In the genomic region with DNA sequence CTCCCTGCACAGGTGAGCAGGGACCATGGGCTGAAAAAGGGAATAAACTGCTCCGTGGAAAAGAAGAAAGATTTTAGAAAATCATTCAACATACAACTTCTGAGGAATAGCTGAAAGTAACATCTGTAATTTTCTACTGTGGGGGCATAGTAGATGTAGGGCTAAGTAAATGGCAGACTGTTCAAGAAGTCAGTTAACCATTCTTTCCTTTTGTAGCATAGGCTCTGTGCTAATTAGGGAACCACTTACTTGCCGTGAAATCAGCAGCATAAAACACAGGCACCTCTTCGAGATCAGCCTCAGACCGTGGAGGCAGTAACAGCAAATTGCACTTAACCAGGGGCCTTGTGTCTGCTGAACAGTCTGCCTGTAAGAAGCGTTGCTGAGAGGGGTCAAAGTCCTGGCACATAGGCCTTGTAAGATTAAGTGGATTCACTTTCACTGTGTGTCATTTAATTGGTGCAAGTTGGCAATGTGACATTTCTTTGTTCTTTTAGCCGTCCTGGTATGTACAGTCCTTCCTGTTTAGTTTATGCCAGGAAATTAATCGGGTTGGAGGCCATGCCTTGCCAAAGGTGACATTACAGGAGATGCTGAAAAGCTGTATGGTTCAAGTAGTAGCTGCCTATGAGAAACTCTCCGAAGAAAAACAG, we compare ENCODE assay signal across 13 cellular contexts. TPM values are rescaled to one million over a fixed set of nuclear protein-coding genes. Genes with fewer than 3 reads are reported as not detected.
A peak's percentile ranks its signal among the peaks of the same experiment; 100 is the strongest.
DNase-seq lines count a peak whose midpoint lies in the region; ATAC-seq lines count a peak whose summit lies in the region.
"Had no signal": no experiment of that assay in that cellular context is flagged by ENCODE, and none has a peak within 500 bp of the region (broad histone marks: within the 10 kb centered on the region; RNA-seq: fewer than 3 reads in every experiment).

No MANE protein-coding gene starts in this region.

- peak overlapping the region in 1 of 5 donors; percentile 9 for H3K9ac ChIP-seq in subcutaneous abdominal adipose tissue (ENCODE audit: low read length in 5 of 5)
- H3K9ac ChIP-seq: KMS-11 had no signal

- peaks cover 3 to 35% (median 11%) of the 10 kb centered on the region in 5 donors for H3K4me1 ChIP-seq in subcutaneous abdominal adipose tissue (ENCODE audit: control insufficient read depth in 5 of 5, insufficient read depth in 5 of 5, low read length in 5 of 5)

- H3K27me3 ChIP-seq in subcutaneous abdominal adipose tissue (ENCODE audit: control insufficient read depth in 5 of 5, insufficient read depth in 4 of 5, low read length in 5 of 5) = no peaks in the 10 kb centered on the region

- peak overlapping the region in 1 of 5 donors; percentile 2 for H3K4me3 ChIP-seq in subcutaneous abdominal adipose tissue (ENCODE audit: low read depth in 1 of 5, low read length in 5 of 5)

- H3K27ac Mint-ChIP-seq in activated T-cell treated with anti-CD3 and anti-CD28 coated beads, Interleukin-2, amount 50 U/mL, for 72 hours = peak overlapping the region; percentile 84
- peak overlapping the region; percentile 25 for H3K27ac Mint-ChIP-seq in activated T-helper 1 cell treated with anti-CD3 and anti-CD28 coated beads, Interleukin-12 subunit alpha, Interleukin-12 subunit beta, Interleukin-2, Interleukin-4 antibody, amounts not matched to agents 30 ng/mL and 10 ng/mL and 1 ng/mL, durations not matched to agents 14 hours and 24 hours and 36 hours

- DNase-seq in activated T-cell treated with anti-CD3 and anti-CD28 coated beads, Interleukin-2, amount 50 U/mL, for 72 hours = no peak
- no peak for DNase-seq in activated T-cell treated with anti-CD3 and anti-CD28 coated beads, Interleukin-2, amount 50 U/mL, for 1 hour
- DNase-seq in activated T-helper 1 cell treated with anti-CD3 and anti-CD28 coated beads, Interleukin-12 subunit alpha, Interleukin-12 subunit beta, Interleukin-2, Interleukin-4 antibody, amounts not matched to agents 30 ng/mL and 10 ng/mL and 1 ng/mL, durations not matched to agents 14 hours and 24 hours and 36 hours (ENCODE audit: low spot score) = no peak
- DNase-seq in left colon = peak; percentile 65 to 84
- DNase-seq in ACHN = no peak
- DNase-seq in iPS-NIHi11 (ENCODE audit: low spot score) = no peak
- DNase-seq: AML-193, foreskin melanocyte, SIG-M5 had no signal

- no peaks in the 10 kb centered on the region for H3K9me3 ChIP-seq in subcutaneous abdominal adipose tissue (ENCODE audit: control insufficient read depth in 5 of 5, low read length in 5 of 5)

- intact Hi-C loops in activated T-helper 1 cell treated with anti-CD3 and anti-CD28 coated beads, Interleukin-12 subunit alpha, Interleukin-12 subunit beta, Interleukin-2, Interleukin-4 antibody, amounts not matched to agents 30 ng/mL and 10 ng/mL and 1 ng/mL, durations not matched to agents 14 hours and 24 hours and 36 hours (cut with micrococcal nuclease) = no loop called here
- intact Hi-C loops in left colon (cut with DNase I, micrococcal nuclease) = no loop called here

- H3K9me3 Mint-ChIP-seq in activated T-cell treated with anti-CD3 and anti-CD28 coated beads, Interleukin-2, amount 50 U/mL, for 72 hours = no peaks in the 10 kb centered on the region
- no peaks in the 10 kb centered on the region for H3K9me3 Mint-ChIP-seq in activated T-helper 1 cell treated with anti-CD3 and anti-CD28 coated beads, Interleukin-12 subunit alpha, Interleukin-12 subunit beta, Interleukin-2, Interleukin-4 antibody, amounts not matched to agents 30 ng/mL and 10 ng/mL and 1 ng/mL, durations not matched to agents 14 hours and 24 hours and 36 hours

- peaks cover 16 to 43% of the 10 kb centered on the region in 2 donors for H3K36me3 Mint-ChIP-seq in activated T-cell treated with anti-CD3 and anti-CD28 coated beads, Interleukin-2, amount 50 U/mL, for 72 hours (ENCODE audit: insufficient read depth in 2 of 2)
- peaks cover 64% of the 10 kb centered on the region for H3K36me3 Mint-ChIP-seq in activated T-helper 1 cell treated with anti-CD3 and anti-CD28 coated beads, Interleukin-12 subunit alpha, Interleukin-12 subunit beta, Interleukin-2, Interleukin-4 antibody, amounts not matched to agents 30 ng/mL and 10 ng/mL and 1 ng/mL, durations not matched to agents 14 hours and 24 hours and 36 hours (ENCODE audit: low read depth)

- H3K4me3 Mint-ChIP-seq in activated T-cell treated with anti-CD3 and anti-CD28 coated beads, Interleukin-2, amount 50 U/mL, for 72 hours = peak overlapping the region; percentile 20 to 54
- H3K4me3 Mint-ChIP-seq in activated T-helper 1 cell treated with anti-CD3 and anti-CD28 coated beads, Interleukin-12 subunit alpha, Interleukin-12 subunit beta, Interleukin-2, Interleukin-4 antibody, amounts not matched to agents 30 ng/mL and 10 ng/mL and 1 ng/mL, durations not matched to agents 14 hours and 24 hours and 36 hours = no peak overlapping the region

- H3K4me1 Mint-ChIP-seq in activated T-cell treated with anti-CD3 and anti-CD28 coated beads, Interleukin-2, amount 50 U/mL, for 72 hours (ENCODE audit: low read depth) = peaks cover 19% of the 10 kb centered on the region
- peaks cover 21% of the 10 kb centered on the region for H3K4me1 Mint-ChIP-seq in activated T-helper 1 cell treated with anti-CD3 and anti-CD28 coated beads, Interleukin-12 subunit alpha, Interleukin-12 subunit beta, Interleukin-2, Interleukin-4 antibody, amounts not matched to agents 30 ng/mL and 10 ng/mL and 1 ng/mL, durations not matched to agents 14 hours and 24 hours and 36 hours (ENCODE audit: low read depth)

- peak; percentile 39 to 58 for ATAC-seq in activated T-cell treated with anti-CD3 and anti-CD28 coated beads, Interleukin-2, amount 50 U/mL, for 72 hours (replicated peaks in 1 of 2)
- ATAC-seq in left colon (peak; percentile 94), GM21528 (IDR thresholded peaks at IDR 0.05; ENCODE audit: low FRiP score, unreplicated experiment) (no peak)

- in situ Hi-C loops in ACHN (cut with HindIII; ENCODE audit: low pct_ligation_motif_present, low pct_unique_long_range_greater_than_20kb, low sequenced_read_pairs) = no loop called here

- peak overlapping the region; percentile 64 for H3K27ac ChIP-seq in subcutaneous abdominal adipose tissue (ENCODE audit: low read depth, low read length)
- H3K27ac ChIP-seq: KMS-11 had no signal

- no peaks in the 10 kb centered on the region for H3K27me3 Mint-ChIP-seq in activated T-cell treated with anti-CD3 and anti-CD28 coated beads, Interleukin-2, amount 50 U/mL, for 72 hours (ENCODE audit: low read depth)
- no peaks in the 10 kb centered on the region for H3K27me3 Mint-ChIP-seq in activated T-helper 1 cell treated with anti-CD3 and anti-CD28 coated beads, Interleukin-12 subunit alpha, Interleukin-12 subunit beta, Interleukin-2, Interleukin-4 antibody, amounts not matched to agents 30 ng/mL and 10 ng/mL and 1 ng/mL, durations not matched to agents 14 hours and 24 hours and 36 hours (ENCODE audit: insufficient read depth)

- H3K36me3 ChIP-seq in subcutaneous abdominal adipose tissue (ENCODE audit: control insufficient read depth in 5 of 5, insufficient read depth in 5 of 5, low read length in 5 of 5) = peaks cover 21 to 93% (median 88%) of the 10 kb centered on the region in 5 donors

RNA-seq across cellular contexts. Expression of a gene that starts 10.4 kb away (rescaled TPM):
- 10 to 100 TPM; 36.2 to 37.1 TPM for total RNA-seq in activated T-cell treated with anti-CD3 and anti-CD28 coated beads, Interleukin-2, amount 50 U/mL, for 72 hours
- 34.3 and 37.1 TPM in 2 replicates for total RNA-seq in activated T-helper 1 cell treated with anti-CD3 and anti-CD28 coated beads, Interleukin-12 subunit alpha, Interleukin-12 subunit beta, Interleukin-2, Interleukin-4 antibody, amounts not matched to agents 30 ng/mL and 10 ng/mL and 1 ng/mL, durations not matched to agents 14 hours and 24 hours and 36 hours
- total RNA-seq in left colon = 10 to 100 TPM; 46.4 to 59.6 TPM

RNA-seq across cellular contexts. Expression of a gene that starts 38.5 kb away (rescaled TPM):
- under 1 TPM; 0.29 to 0.32 TPM for total RNA-seq in activated T-cell treated with anti-CD3 and anti-CD28 coated beads, Interleukin-2, amount 50 U/mL, for 72 hours
- total RNA-seq in activated T-helper 1 cell treated with anti-CD3 and anti-CD28 coated beads, Interleukin-12 subunit alpha, Interleukin-12 subunit beta, Interleukin-2, Interleukin-4 antibody, amounts not matched to agents 30 ng/mL and 10 ng/mL and 1 ng/mL, durations not matched to agents 14 hours and 24 hours and 36 hours = 0.29 and 0.44 TPM in 2 replicates
- total RNA-seq in left colon = under 1 TPM; 0.58 to 0.75 TPM

RNA-seq across cellular contexts. Expression of a gene that starts 58.4 kb away (rescaled TPM):
- not detected for total RNA-seq in activated T-cell treated with anti-CD3 and anti-CD28 coated beads, Interleukin-2, amount 50 U/mL, for 72 hours
- total RNA-seq in activated T-helper 1 cell treated with anti-CD3 and anti-CD28 coated beads, Interleukin-12 subunit alpha, Interleukin-12 subunit beta, Interleukin-2, Interleukin-4 antibody, amounts not matched to agents 30 ng/mL and 10 ng/mL and 1 ng/mL, durations not matched to agents 14 hours and 24 hours and 36 hours = not detected in 2 replicates
- total RNA-seq in left colon = under 1 TPM in 1 of 2 donors, not detected in 1; 0.20 TPM
- total RNA-seq: posterior vena cava had no signal

Comparison
In these comparisons a context has a peak if more than half of its experiments do, and no peak if none do; other contexts are left out.
1. DNase-seq: peak in left colon (2 of 2); none in activated T-cell treated with anti-CD3 and anti-CD28 coated beads, Interleukin-2, amount 50 U/mL, for 72 hours (0 of 2), activated T-cell treated with anti-CD3 and anti-CD28 coated beads, Interleukin-2, amount 50 U/mL, for 1 hour (single experiment), activated T-helper 1 cell treated with anti-CD3 and anti-CD28 coated beads, Interleukin-12 subunit alpha, Interleukin-12 subunit beta, Interleukin-2, Interleukin-4 antibody, amounts not matched to agents 30 ng/mL and 10 ng/mL and 1 ng/mL, durations not matched to agents 14 hours and 24 hours and 36 hours (single experiment), ACHN (single experiment) and iPS-NIHi11 (single experiment).